In genomic region chr3:38345879-38346583, GRCh38 we compare ENCODE assay signal across 8 cellular contexts. TPM values are rescaled to one million over a fixed set of nuclear protein-coding genes. Genes with fewer than 3 reads are reported as not detected.
DNase-seq lines count a peak whose midpoint lies in the region; ATAC-seq and TF ChIP-seq lines count a peak whose summit lies in the region.

No MANE protein-coding gene starts in this region.

- H3K27ac Mint-ChIP-seq in CD8-positive, alpha-beta memory T cell = peak overlapping the region in 3 of 8 donors; percentile 45 to 81 (median 66)
- no peak overlapping the region for H3K27ac Mint-ChIP-seq in activated naive CD4-positive, alpha-beta T cell treated with anti-CD3 and anti-CD28 coated beads, Interleukin-2, amount 50 U/mL, for 72 hours

- TF ChIP-seq CTCF in right lobe of liver (IDR thresholded peaks at IDR 0.05) = no peak
- TF ChIP-seq CTCF in GM10248 (IDR thresholded peaks at IDR 0.05; ENCODE audit: control extremely low read depth, extremely low read depth, low read depth, missing control alignments) = no peak

- no peaks in the 10 kb centered on the region for H3K9me3 ChIP-seq in CD8-positive, alpha-beta memory T cell (ENCODE audit: low read length)
- no peaks in the 10 kb centered on the region for H3K9me3 ChIP-seq in right lobe of liver
- H3K9me3 ChIP-seq in HAP-1 = no peaks in the 10 kb centered on the region

- peaks cover 0 to 10% (median 2%) of the 10 kb centered on the region in 3 donors for H3K4me1 Mint-ChIP-seq in CD8-positive, alpha-beta memory T cell

- in situ Hi-C loops in HAP-1 (cut with MboI; ENCODE audit: low sequenced_read_pairs) = loop anchor here (10.0 kb wide), 1 partner anchor 139 kb away; no protein-coding TSS in a partner anchor

- H3K36me3 Mint-ChIP-seq in CD8-positive, alpha-beta memory T cell = no peaks in the 10 kb centered on the region
- peaks cover 0 to 5% of the 10 kb centered on the region in 2 donors for H3K36me3 Mint-ChIP-seq in activated naive CD4-positive, alpha-beta T cell treated with anti-CD3 and anti-CD28 coated beads, Interleukin-2, amount 50 U/mL, for 72 hours

- no peaks in the 10 kb centered on the region for H3K9me3 Mint-ChIP-seq in CD8-positive, alpha-beta memory T cell
- no peaks in the 10 kb centered on the region for H3K9me3 Mint-ChIP-seq in activated naive CD4-positive, alpha-beta T cell treated with anti-CD3 and anti-CD28 coated beads, Interleukin-2, amount 50 U/mL, for 72 hours

- no peaks in the 10 kb centered on the region for H3K4me1 ChIP-seq in CD8-positive, alpha-beta memory T cell (ENCODE audit: insufficient read depth, low read length)
- H3K4me1 ChIP-seq in right lobe of liver = peaks cover 0 to 31% (median 4%) of the 10 kb centered on the region in 4 donors
- peaks cover 9% of the 10 kb centered on the region; the same call in 1 of the 2 replicates for H3K4me1 ChIP-seq in HAP-1

- no peak overlapping the region for H3K27ac ChIP-seq in CD8-positive, alpha-beta memory T cell (ENCODE audit: low read depth, low read length)
- H3K27ac ChIP-seq in right lobe of liver = peak overlapping the region; percentile 44 to 87 (median 73)

- peaks cover 0 to 6% of the 10 kb centered on the region in 2 donors for H3K27me3 Mint-ChIP-seq in CD8-positive, alpha-beta memory T cell

- no peak for DNase-seq in CD8-positive, alpha-beta memory T cell
- DNase-seq in activated naive CD4-positive, alpha-beta T cell treated with anti-CD3 and anti-CD28 coated beads, Interleukin-2, amount 50 U/mL, for 72 hours (ENCODE audit: low spot score in 2 of 2) = no peak
- DNase-seq in right lobe of liver (no peak), retina (no peak), HAP-1 (ENCODE audit: low spot score in 2 of 2) (no peak), GM10248 (ENCODE audit: extremely low spot score) (no peak)

- H3K4me3 ChIP-seq in CD8-positive, alpha-beta memory T cell (ENCODE audit: low read length) = peak overlapping the region; percentile 59
- H3K4me3 ChIP-seq in right lobe of liver = peak overlapping the region in 2 of 3 donors; percentile 93 to 94
- no peak overlapping the region for H3K4me3 ChIP-seq in HAP-1

- intact Hi-C loops in right lobe of liver (cut with DNase I) = loop anchor here in 1 of 2 donors (5.0 kb wide), 1 partner anchor 131 kb away; no protein-coding TSS in a partner anchor

- H3K36me3 ChIP-seq in CD8-positive, alpha-beta memory T cell (ENCODE audit: insufficient read depth, low read length) = no peaks in the 10 kb centered on the region
- peaks cover 0 to 6% (median 0%) of the 10 kb centered on the region in 4 donors for H3K36me3 ChIP-seq in right lobe of liver
- H3K36me3 ChIP-seq in HAP-1 (replicated peaks) = peaks cover 13% of the 10 kb centered on the region

- no peaks in the 10 kb centered on the region for H3K27me3 ChIP-seq in CD8-positive, alpha-beta memory T cell (ENCODE audit: insufficient read depth, low read length, poor library complexity, severe bottlenecking)
- no peaks in the 10 kb centered on the region for H3K27me3 ChIP-seq in right lobe of liver
- H3K27me3 ChIP-seq in HAP-1 (ENCODE audit: low read depth) = no peaks in the 10 kb centered on the region

- CTCF ChIA-PET in CD8-positive, alpha-beta memory T cell (lab: Charles Lee) = interaction anchor here (0.9 to 3.3 kb wide), 38 partner anchors 8 to 388 kb away, joined by 3 to 83 read pairs (median 5); partner anchors contain the start of genes ACAA1, EXOG and OXSR1
- CTCF ChIA-PET in GM10248 (lab: Yijun Ruan, JAX) = interaction anchor here (0.7 to 4.1 kb wide), 49 partner anchors 8 to 385 kb away, joined by 3 to 43 read pairs (median 5); partner anchors contain the start of gene ACAA1

- peak; percentile 24 for ATAC-seq in HG02588 (IDR thresholded peaks at IDR 0.05; ENCODE audit: unreplicated experiment)
- peak; percentile 44 to 47 for ATAC-seq in activated naive CD4-positive, alpha-beta T cell treated with anti-CD3 and anti-CD28 coated beads, Interleukin-2, amount 50 U/mL, for 72 hours
- ATAC-seq in right lobe of liver = peak; percentile 29 to 48 (median 44)
- ATAC-seq in GM18511 (IDR thresholded peaks at IDR 0.05; ENCODE audit: unreplicated experiment) = no peak

- POLR2A ChIA-PET in CD8-positive, alpha-beta memory T cell (lab: Charles Lee) = interaction anchor here (0.6 kb wide), 1 partner anchor 20 kb away, joined by 5 read pairs; no protein-coding TSS in a partner anchor
- POLR2A ChIA-PET in GM10248 (lab: Yijun Ruan, JAX) = no interaction called here

- no peak for TF ChIP-seq POLR2A in right lobe of liver (IDR thresholded peaks at IDR 0.05)

- WGBS in right lobe of liver (ENCODE audit: insufficient coverage, low coverage, low lambda C conversion rate, missing lambda C conversion rate) = 33% methylated on average over 1 of the region's 9 CpGs

- peak overlapping the region; percentile 72 to 93 (median 83) for H3K4me3 Mint-ChIP-seq in CD8-positive, alpha-beta memory T cell

RNA-seq across cellular contexts. Expression of gene XYLB, which starts 0.6 kb away (rescaled TPM):
- total RNA-seq in CD8-positive, alpha-beta memory T cell = 1 to 10 TPM; 5.7 to 6.2 TPM
- 0.15 TPM for polyA plus RNA-seq in CD8-positive, alpha-beta memory T cell
- 1 to 10 TPM; 2.3 to 9.8 TPM for total RNA-seq in activated naive CD4-positive, alpha-beta T cell treated with anti-CD3 and anti-CD28 coated beads, Interleukin-2, amount 50 U/mL, for 72 hours
- total RNA-seq in right lobe of liver = 10 to 100 TPM; 26.2 to 48.3 (median 36.6) TPM
